12 cellular contexts compared by ENCODE assay signal in the genomic region with DNA sequence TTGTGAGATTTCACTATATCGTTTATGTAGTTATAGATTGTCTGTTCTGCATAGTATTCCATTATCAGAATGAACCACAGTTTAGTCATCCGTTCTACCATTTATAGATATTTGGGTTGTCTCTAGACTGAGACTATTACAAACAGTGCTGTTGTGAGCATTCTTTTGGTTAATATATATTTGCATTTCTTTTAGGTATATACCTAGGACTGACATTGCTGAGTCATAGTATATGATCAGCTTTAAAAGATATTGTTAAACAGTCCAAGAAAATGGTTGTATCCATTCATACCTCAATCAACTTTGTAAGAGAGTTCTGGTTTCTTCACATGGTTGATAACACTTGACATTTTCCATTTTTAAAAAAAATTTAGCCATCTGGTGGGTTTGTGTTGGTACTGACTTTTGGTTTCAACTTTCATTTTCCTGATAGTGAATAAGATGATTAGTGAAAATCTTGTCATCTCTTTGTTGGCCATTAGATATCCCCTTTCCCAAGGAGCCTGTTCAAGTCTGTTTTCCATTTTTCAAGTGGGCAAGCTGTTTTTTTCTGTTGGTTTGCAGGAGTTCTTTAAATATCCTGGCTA. TPM values are rescaled to one million over a fixed set of nuclear protein-coding genes. Genes with fewer than 3 reads are reported as not detected.
DNase-seq lines count a peak whose midpoint lies in the region; ATAC-seq lines count a peak whose summit lies in the region.
"Had no signal": no experiment of that assay in that cellular context is flagged by ENCODE, and none has a peak within 500 bp of the region (broad histone marks: within the 10 kb centered on the region; RNA-seq: fewer than 3 reads in every experiment).

No MANE protein-coding gene starts in this region.

- peaks cover 64% of the 10 kb centered on the region for H3K4me1 Mint-ChIP-seq in activated T-helper 17 cell treated with anti-CD3 and anti-CD28 coated beads, Interleukin-2, amount 50 U/mL, for 72 hours

- no peak for DNase-seq in ACHN
- no peak for DNase-seq in inferior parietal cortex (ENCODE audit: extremely low spot score)
- DNase-seq in DMS 273 (lab: John Stamatoyannopoulos, UW; ENCODE audit: unreplicated experiment): no peak
- DNase-seq in NCI-H146 (lab: John Stamatoyannopoulos, UW): no peak
- DNase-seq: activated CD8-positive, alpha-beta memory T cell treated with anti-CD3 and anti-CD28 coated beads for 24 hours; NCI-H1105; substantia nigra; SW 1271 had no signal

- ATAC-seq in GM18498 (IDR thresholded peaks at IDR 0.05; ENCODE audit: unreplicated experiment) (peak; percentile 25), GM18909 (IDR thresholded peaks at IDR 0.05; ENCODE audit: poor library complexity, unreplicated experiment) (peak; percentile 31), HG03442 (IDR thresholded peaks at IDR 0.05; ENCODE audit: unreplicated experiment) (peak; percentile 21)
- ATAC-seq in activated T-helper 17 cell treated with anti-CD3 and anti-CD28 coated beads, Interleukin-2, amount 50 U/mL, for 72 hours (replicated peaks): peak; percentile 7

- H3K27ac Mint-ChIP-seq in activated T-helper 17 cell treated with anti-CD3 and anti-CD28 coated beads, Interleukin-2, amount 50 U/mL, for 72 hours: peak overlapping the region; percentile 71

- in situ Hi-C loops in ACHN (cut with HindIII; ENCODE audit: low pct_ligation_motif_present, low pct_unique_long_range_greater_than_20kb, low sequenced_read_pairs): no loop called here

- H3K36me3 Mint-ChIP-seq in activated T-helper 17 cell treated with anti-CD3 and anti-CD28 coated beads, Interleukin-2, amount 50 U/mL, for 72 hours (ENCODE audit: low read depth): peaks cover 6% of the 10 kb centered on the region

- H3K4me3 Mint-ChIP-seq in activated T-helper 17 cell treated with anti-CD3 and anti-CD28 coated beads, Interleukin-2, amount 50 U/mL, for 72 hours: peak overlapping the region; percentile 51

- no peaks in the 10 kb centered on the region for H3K27me3 Mint-ChIP-seq in activated T-helper 17 cell treated with anti-CD3 and anti-CD28 coated beads, Interleukin-2, amount 50 U/mL, for 72 hours

- H3K9me3 Mint-ChIP-seq in activated T-helper 17 cell treated with anti-CD3 and anti-CD28 coated beads, Interleukin-2, amount 50 U/mL, for 72 hours: no peaks in the 10 kb centered on the region

RNA-seq across cellular contexts. Expression of a gene that starts 22.9 kb away (rescaled TPM):
- total RNA-seq in activated T-helper 17 cell treated with anti-CD3 and anti-CD28 coated beads, Interleukin-2, amount 50 U/mL, for 72 hours: 100 to 1,000 TPM in 1 of 2 donors, 10 to 100 TPM in 1; 71.2 to 145 TPM

RNA-seq across cellular contexts. Expression of a gene that starts 53.8 kb away (rescaled TPM):
- 1 to 10 TPM in 1 of 2 donors, under 1 TPM in 1; 0.50 to 1.0 TPM for total RNA-seq in activated T-helper 17 cell treated with anti-CD3 and anti-CD28 coated beads, Interleukin-2, amount 50 U/mL, for 72 hours
